15 cellular contexts compared by ENCODE assay signal in the genomic region with DNA sequence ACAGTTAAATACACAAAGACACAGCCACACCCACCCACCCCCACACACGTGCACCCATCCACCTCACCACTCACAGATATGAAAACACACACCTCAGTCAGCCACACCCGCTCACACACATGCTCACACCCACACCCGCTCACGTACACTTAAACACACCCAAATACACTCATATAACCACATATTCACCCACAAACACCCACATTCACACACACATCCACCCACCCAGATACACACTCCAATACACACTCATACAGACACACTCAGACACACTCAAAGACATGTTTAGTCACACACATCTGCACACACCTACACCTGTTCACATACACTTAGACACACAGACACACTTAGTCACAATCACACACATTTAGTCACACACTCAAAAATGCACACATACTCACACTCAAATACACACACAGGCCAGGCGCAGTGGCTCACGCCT.
"Had no signal": no experiment of that assay in that cellular context is flagged by ENCODE, and none has a peak within 500 bp of the region (broad histone marks: within the 10 kb centered on the region; RNA-seq: fewer than 3 reads in every experiment).

No MANE protein-coding gene starts in this region.

- H3K9ac ChIP-seq: neural progenitor cell had no signal

- H3K9me3 ChIP-seq: breast epithelium, gastroesophageal sphincter, thyroid gland had no signal

- H3K4me3 ChIP-seq: breast epithelium, gastroesophageal sphincter, lung, neural progenitor cell, SK-N-MC, thyroid gland had no signal

- DNase-seq: activated CD4-positive, alpha-beta T cell treated with anti-CD3 and anti-CD28 coated beads for 48 hours; activated CD8-positive, alpha-beta memory T cell treated with anti-CD3 and anti-CD28 coated beads for 24 hours; stimulated activated CD4-positive, alpha-beta T cell treated with anti-CD3 and anti-CD28 coated beads, Interleukin-2, amount 100 ng/mL, for 48 hours; stimulated activated naive B cell treated with anti-CD40 and anti-IgM and Interleukin-4, amounts not matched to agents 10 μg/mL and 1 μg/mL and 100 μg/mL, for 72 hours; thyroid gland had no signal

- H2AFZ ChIP-seq: neural progenitor cell had no signal

- H3K36me3 ChIP-seq: neural progenitor cell had no signal

- H3K27ac Mint-ChIP-seq: activated naive CD8-positive, alpha-beta T cell; dendritic cell treated with granulocyte-macrophage colony-stimulating factor and Interleukin-4, amounts not matched to agents 40 ng/mL and 50 ng/mL, for 4 days; mesothelial cell of epicardium; neural progenitor cell; stimulated activated naive B cell treated with anti-CD40 and anti-IgM and Interleukin-4, amounts not matched to agents 10 μg/mL and 1 μg/mL and 100 μg/mL, for 72 hours had no signal

- H3K4me1 ChIP-seq: breast epithelium, gastroesophageal sphincter, neural progenitor cell, thyroid gland had no signal

- ATAC-seq: gastroesophageal sphincter; stimulated activated naive B cell treated with anti-CD40 and anti-IgM and Interleukin-4, amounts not matched to agents 10 μg/mL and 1 μg/mL and 100 μg/mL, for 72 hours had no signal

- H3K27me3 ChIP-seq: breast epithelium, gastroesophageal sphincter, neural progenitor cell, thyroid gland had no signal

- H3K9me3 Mint-ChIP-seq: mesothelial cell of epicardium, neural progenitor cell had no signal

- FAIRE-seq: islet of Langerhans, urothelium cell line had no signal

- H3K27ac ChIP-seq: breast epithelium, gastroesophageal sphincter, neural progenitor cell, SK-N-MC, thyroid gland had no signal

- H3K27me3 Mint-ChIP-seq: activated naive CD8-positive, alpha-beta T cell; dendritic cell treated with granulocyte-macrophage colony-stimulating factor and Interleukin-4, amounts not matched to agents 40 ng/mL and 50 ng/mL, for 4 days; stimulated activated naive B cell treated with anti-CD40 and anti-IgM and Interleukin-4, amounts not matched to agents 10 μg/mL and 1 μg/mL and 100 μg/mL, for 72 hours had no signal

- H3K4me2 ChIP-seq: neural progenitor cell had no signal

- H3K4me3 Mint-ChIP-seq: activated naive CD8-positive, alpha-beta T cell; dendritic cell treated with granulocyte-macrophage colony-stimulating factor and Interleukin-4, amounts not matched to agents 40 ng/mL and 50 ng/mL, for 4 days; mesothelial cell of epicardium; neural progenitor cell; stimulated activated naive B cell treated with anti-CD40 and anti-IgM and Interleukin-4, amounts not matched to agents 10 μg/mL and 1 μg/mL and 100 μg/mL, for 72 hours had no signal
